In genomic region chr9:14158911-14159310, GRCh38 we compare ENCODE assay signal across 18 cellular contexts.
DNase-seq lines count a peak whose midpoint lies in the region; ATAC-seq and TF ChIP-seq lines count a peak whose summit lies in the region.
"Had no signal": no experiment of that assay in that cellular context is flagged by ENCODE, and none has a peak within 500 bp of the region (broad histone marks: within the 10 kb centered on the region; RNA-seq: fewer than 3 reads in every experiment).

No MANE protein-coding gene starts in this region.

- H3K4me1 ChIP-seq in adrenal gland (replicated peaks in 1 of 2) (peaks cover 0 to 3% of the 10 kb centered on the region in 2 donors), foreskin keratinocyte (peaks cover 13% of the 10 kb centered on the region)

- H3K4me3 ChIP-seq in adrenal gland (no peak overlapping the region), skeletal muscle cell (ENCODE audit: low read depth, low read length) (no peak overlapping the region)
- H3K4me3 ChIP-seq: PC-9, upper lobe of right lung had no signal

- TF ChIP-seq CTCF in adrenal gland (IDR thresholded peaks at IDR 0.05) (no peak), foreskin keratinocyte (conservative IDR thresholded peaks at IDR 0.05) (no peak)

- H3K9me3 ChIP-seq in adrenal gland (replicated peaks in 1 of 3), result peaks cover 0 to 5% (median 0%) of the 10 kb centered on the region in 3 donors
- H3K9me3 ChIP-seq: upper lobe of right lung had no signal

- intact Hi-C loops in adrenal gland (cut with DNase I), result no loop called here

- ATAC-seq in foreskin keratinocyte, result peak; percentile 98
- ATAC-seq: upper lobe of right lung had no signal

- DNase-seq in DMS53 (lab: John Stamatoyannopoulos, UW) (peak; percentile 20), DMS53 treated with DMSO at 0.1 percent for 48 hours (lab: John Stamatoyannopoulos, UW; ENCODE audit: unreplicated experiment) (no peak), adrenal gland (peak; percentile 30 to 69 (median 61)), foreskin keratinocyte (peak in 1 of 2 donors; percentile 76), skeletal muscle cell (ENCODE audit: low read depth) (peak; percentile 53), NCI-H2081 (lab: John Stamatoyannopoulos, UW) (no peak), epidermal melanocyte (ENCODE audit: insufficient read length, low spot score) (no peak), T-helper 9 cell (no peak)
- DNase-seq: activated B cell treated with CpG ODN at 0.5 μM for 24 hours; activated gamma-delta T cell; CD4-positive, alpha-beta memory T cell; GF-D8; nephron progenitor cell; PC-9; right cardiac atrium; stimulated activated CD4-positive, alpha-beta T cell treated with anti-CD3 and anti-CD28 coated beads, Interleukin-4, amount 100 ng/mL, for 1 hour; upper lobe of right lung had no signal

- H3K27ac ChIP-seq in adrenal gland, result no peak overlapping the region
- no peak overlapping the region for H3K27ac ChIP-seq in foreskin keratinocyte
- H3K27ac ChIP-seq: 22Rv1, PC-9, upper lobe of right lung had no signal

- no peaks in the 10 kb centered on the region for H3K27me3 ChIP-seq in adrenal gland
- H3K27me3 ChIP-seq in foreskin keratinocyte, result no peaks in the 10 kb centered on the region
- H3K27me3 ChIP-seq: upper lobe of right lung had no signal

- no peaks in the 10 kb centered on the region for H3K36me3 ChIP-seq in adrenal gland (replicated peaks in 1 of 2)
- H3K36me3 ChIP-seq: upper lobe of right lung had no signal

- TF ChIP-seq POLR2A in adrenal gland (IDR thresholded peaks at IDR 0.05), result no peak

- 86 to 91% (median 87%) methylated on average over 2 of the region's 2 CpGs for WGBS in adrenal gland, 4 donors

Comparison
In these comparisons a context has a peak if more than half of its experiments do, and no peak if none do; other contexts are left out.
1. DNase-seq: peak in DMS53 (single experiment), adrenal gland (7 of 7) and skeletal muscle cell (single experiment); none in DMS53 treated with DMSO at 0.1 percent for 48 hours (single experiment), NCI-H2081 (0 of 2), epidermal melanocyte (single experiment) and T-helper 9 cell (single experiment).